Comparison of ENCODE assay signal across 21 cellular contexts in genomic region chr16:72924487-72924886, GRCh38.
"Had no signal": no experiment of that assay in that cellular context is flagged by ENCODE, and none has a peak within 500 bp of the region (broad histone marks: within the 10 kb centered on the region; RNA-seq: fewer than 3 reads in every experiment).

No MANE protein-coding gene starts in this region.

- H3K27ac ChIP-seq: ascending aorta, breast epithelium, gastrocnemius medialis, heart right ventricle, skin epidermis had no signal

- H3K9me3 Mint-ChIP-seq: activated naive CD4-positive, alpha-beta T cell treated with anti-CD3 and anti-CD28 coated beads, Interleukin-2, amount 50 U/mL, for 24 hours; dendritic cell treated with granulocyte-macrophage colony-stimulating factor and Interleukin-4, amounts not matched to agents 40 ng/mL and 50 ng/mL, for 4 days; memory B cell; naive B cell; stimulated activated naive CD8-positive, alpha-beta T cell treated with anti-CD3 and anti-CD28 coated beads, Interleukin-15, Interleukin-2, amounts not matched to agents 100 ng/mL and 50 ng/mL, for 24 hours; WTC11 had no signal

- H3K4me1 Mint-ChIP-seq: memory B cell had no signal

- H3K9me3 ChIP-seq: ascending aorta, breast epithelium, gastrocnemius medialis, heart right ventricle, mucosa of descending colon had no signal

- H3K27ac Mint-ChIP-seq: activated CD4-positive, alpha-beta T cell treated with anti-CD3 and anti-CD28 coated beads for 36 hours; activated naive CD4-positive, alpha-beta T cell treated with anti-CD3 and anti-CD28 coated beads, Interleukin-2, amount 50 U/mL, for 24 hours; memory B cell; stimulated activated naive CD8-positive, alpha-beta T cell treated with anti-CD3 and anti-CD28 coated beads, Interleukin-15, Interleukin-2, amounts not matched to agents 100 ng/mL and 50 ng/mL, for 24 hours; WTC11 had no signal

- H3K36me3 ChIP-seq: ascending aorta, breast epithelium, gastrocnemius medialis, heart right ventricle had no signal

- H3K36me3 Mint-ChIP-seq: activated naive CD4-positive, alpha-beta T cell treated with anti-CD3 and anti-CD28 coated beads, Interleukin-2, amount 50 U/mL, for 24 hours; memory B cell; naive B cell; WTC11 had no signal

- ATAC-seq: activated CD4-positive, alpha-beta T cell treated with anti-CD3 and anti-CD28 coated beads for 36 hours; esophagus mucosa; gastrocnemius medialis; heart right ventricle; WTC11 had no signal

- H3K27me3 ChIP-seq: ascending aorta, breast epithelium, gastrocnemius medialis, heart right ventricle had no signal

- H3K27me3 Mint-ChIP-seq: activated CD4-positive, alpha-beta T cell treated with anti-CD3 and anti-CD28 coated beads for 36 hours; activated naive CD4-positive, alpha-beta T cell treated with anti-CD3 and anti-CD28 coated beads, Interleukin-2, amount 50 U/mL, for 24 hours; dendritic cell treated with granulocyte-macrophage colony-stimulating factor and Interleukin-4, amounts not matched to agents 40 ng/mL and 50 ng/mL, for 4 days; memory B cell; naive B cell; stimulated activated naive CD8-positive, alpha-beta T cell treated with anti-CD3 and anti-CD28 coated beads, Interleukin-15, Interleukin-2, amounts not matched to agents 100 ng/mL and 50 ng/mL, for 24 hours had no signal

- H3K4me3 ChIP-seq: ascending aorta, breast epithelium, gastrocnemius medialis, heart right ventricle, mucosa of descending colon, skin epidermis had no signal

- DNase-seq: activated CD4-positive, alpha-beta T cell treated with anti-CD3 and anti-CD28 coated beads for 36 hours; activated CD4-positive, alpha-beta T cell treated with anti-CD3 and anti-CD28 coated beads, Interleukin-2, amount 50 U/mL, for 48 hours; activated gamma-delta T cell; effector CD8-positive, alpha-beta T cell; gastrocnemius medialis; heart right ventricle; mucosa of descending colon; naive B cell; retina; stimulated activated CD4-positive, alpha-beta T cell treated with anti-CD3 and anti-CD28 coated beads, Interleukin-15, amount 100 ng/mL, for 24 hours; stimulated activated CD4-positive, alpha-beta T cell treated with anti-CD3 and anti-CD28 coated beads, Interleukin-2, amount 100 ng/mL, for 48 hours; trophoblast cell had no signal

- H3K4me3 Mint-ChIP-seq: activated CD4-positive, alpha-beta T cell treated with anti-CD3 and anti-CD28 coated beads for 36 hours; activated naive CD4-positive, alpha-beta T cell treated with anti-CD3 and anti-CD28 coated beads, Interleukin-2, amount 50 U/mL, for 24 hours; dendritic cell treated with granulocyte-macrophage colony-stimulating factor and Interleukin-4, amounts not matched to agents 40 ng/mL and 50 ng/mL, for 4 days; memory B cell; stimulated activated naive CD8-positive, alpha-beta T cell treated with anti-CD3 and anti-CD28 coated beads, Interleukin-15, Interleukin-2, amounts not matched to agents 100 ng/mL and 50 ng/mL, for 24 hours; WTC11 had no signal
